Comparison of ENCODE assay signal across 1 cellular context in genomic region chr2:42135381-42136312, GRCh38.
TF ChIP-seq lines count a peak whose summit lies in the region.

No MANE protein-coding gene starts in this region.

TF ChIP-seq in HepG2, 621 proteins besides CTCF, POLR2A, EP300 and RAD21 (continued from another document and continues in another):
- TF ChIP-seq AHDC1 (CRISPR knock-in tag; IDR thresholded peaks at IDR 0.05; ENCODE audit: borderline replicate concordance), result peak; percentile 98
- peak; percentile 37 for TF ChIP-seq AGO2 (optimal IDR thresholded peaks at IDR 0.05; ENCODE audit: low read depth, low read length)
- 0 out of 2 replicates have a peak, but pooled peaks have one; percentile 80 for TF ChIP-seq SMYD3 (CRISPR knock-in tag; IDR thresholded peaks at IDR 0.05)
- no peak for TF ChIP-seq GABPA (IDR thresholded peaks at IDR 0.05; ENCODE audit: low read depth, low read length)
- peak; percentile 69 for TF ChIP-seq GABPA (CRISPR knock-in tag; IDR thresholded peaks at IDR 0.05; ENCODE audit: low read depth)
- TF ChIP-seq SOX6 (IDR thresholded peaks at IDR 0.05), result no peak
- peak; percentile 99 for TF ChIP-seq SOX6 (CRISPR knock-in tag; IDR thresholded peaks at IDR 0.05)
- peak; percentile 47; the same call in 1 of the 2 replicates for TF ChIP-seq GMEB1 (CRISPR knock-in tag; IDR thresholded peaks at IDR 0.05; ENCODE audit: borderline replicate concordance)
- 0 out of 2 replicates have a peak, but pooled peaks have one; percentile 41 for TF ChIP-seq ZNF431 (CRISPR knock-in tag; IDR thresholded peaks at IDR 0.05; ENCODE audit: borderline replicate concordance, low read depth)
- TF ChIP-seq ZNF644 (CRISPR knock-in tag; IDR thresholded peaks at IDR 0.05; ENCODE audit: low read depth), result peak; percentile 83
- peak; percentile 71 for TF ChIP-seq JARID2 (CRISPR knock-in tag; IDR thresholded peaks at IDR 0.05; ENCODE audit: insufficient replicate concordance)
- 0 out of 2 replicates have a peak, but pooled peaks have one; percentile 49 for TF ChIP-seq SNAI1 (CRISPR knock-in tag; IDR thresholded peaks at IDR 0.05; ENCODE audit: borderline replicate concordance)
- TF ChIP-seq IRF9 (CRISPR knock-in tag; IDR thresholded peaks at IDR 0.05; ENCODE audit: borderline replicate concordance), result no peak
- 0 out of 2 replicates have a peak, but pooled peaks have one; percentile 56 for TF ChIP-seq PRDM10 (CRISPR knock-in tag; IDR thresholded peaks at IDR 0.05; ENCODE audit: low read depth)
- TF ChIP-seq ZNF329 (CRISPR knock-in tag; IDR thresholded peaks at IDR 0.05; ENCODE audit: low read depth), result peak; percentile 66; the same call in 1 of the 2 replicates
- TF ChIP-seq PHF5A (CRISPR knock-in tag; IDR thresholded peaks at IDR 0.05; ENCODE audit: low read depth, unreplicated experiment), result peak; percentile 90
- TF ChIP-seq PPARG (CRISPR knock-in tag; conservative IDR thresholded peaks at IDR 0.05), result peak; percentile 91
- TF ChIP-seq TFDP1 (CRISPR knock-in tag; IDR thresholded peaks at IDR 0.05; ENCODE audit: borderline replicate concordance), result peak; percentile 70
- TF ChIP-seq PRDM4 (CRISPR knock-in tag; IDR thresholded peaks at IDR 0.05; ENCODE audit: borderline replicate concordance), result no peak
- peak; percentile 97 for TF ChIP-seq ZNF710 (CRISPR knock-in tag; IDR thresholded peaks at IDR 0.05; ENCODE audit: borderline replicate concordance)
- TF ChIP-seq POLR2G (IDR thresholded peaks at IDR 0.05; ENCODE audit: low read depth, low read length), result peak; percentile 70
- TF ChIP-seq PAXIP1 (CRISPR knock-in tag; conservative IDR thresholded peaks at IDR 0.05), result peak; percentile 97
- no peak for TF ChIP-seq KDM2A (CRISPR knock-in tag; IDR thresholded peaks at IDR 0.05; ENCODE audit: borderline replicate concordance, low read depth)
- no peak for TF ChIP-seq ZNF720 (CRISPR knock-in tag; IDR thresholded peaks at IDR 0.05)
- peak; percentile 78 for TF ChIP-seq POLR2AphosphoS5 (IDR thresholded peaks at IDR 0.05; ENCODE audit: low read depth, low read length)
